ENCODE assay signal across 12 cellular contexts in genomic region chr2:222582931-222583330, GRCh38.
DNase-seq lines count a peak whose midpoint lies in the region; ATAC-seq, FAIRE-seq and TF ChIP-seq lines count a peak whose summit lies in the region.
"Had no signal": no experiment of that assay in that cellular context is flagged by ENCODE, and none has a peak within 500 bp of the region (broad histone marks: within the 10 kb centered on the region; RNA-seq: fewer than 3 reads in every experiment).

No MANE protein-coding gene starts in this region.

- TF ChIP-seq CTCF in GM12878 (IDR thresholded peaks at IDR 0.05 in 2 of 3, conservative IDR thresholded peaks at IDR 0.05 in 1 of 3; ENCODE audit: control insufficient read depth in 2 of 3, extremely low read depth in 1 of 3, insufficient read depth in 1 of 3, low read depth in 3 of 3, low read length in 3 of 3), result peak in 1 of 3 experiments; percentile 24; a peak in 1 of 6 replicates
- peak; percentile 37 for TF ChIP-seq CTCF in progenitor cell of endocrine pancreas (IDR thresholded peaks at IDR 0.05; ENCODE audit: unreplicated experiment)

- no peaks in the 10 kb centered on the region for H4K20me1 ChIP-seq in GM12878 (ENCODE audit: control insufficient read depth, insufficient read depth)

- SMC1A ChIA-PET in GM12878 (lab: Charles Lee; ENCODE audit: uncharacterized antibody, unreplicated experiment), result interaction anchor here (1.1 to 2.2 kb wide), 3 partner anchors 16 to 265 kb away, joined by 3 to 12 read pairs (median 4); no protein-coding TSS in a partner anchor

- H3K9ac ChIP-seq in GM12878 (ENCODE audit: control insufficient read depth, insufficient read depth, low read length), result no peak overlapping the region

- CTCF ChIA-PET in GM12878 (lab: Yijun Ruan, JAX) (interaction anchor here (0.6 to 1.8 kb wide), 6 partner anchors 11 to 265 kb away, joined by 3 to 8 read pairs (median 4); no protein-coding TSS in a partner anchor), HEK293T (lab: Yijun Ruan, JAX) (no interaction called here)

- no peak overlapping the region for H3K4me3 ChIP-seq in GM12878

- no peak for FAIRE-seq in GM12878 (lab: Jason Lieb, UNC)

- H3K9me3 ChIP-seq in GM12878 (replicated peaks; ENCODE audit: control insufficient read depth, insufficient read depth, low read length), result no peaks in the 10 kb centered on the region

- TF ChIP-seq RAD21 in GM12878 (IDR thresholded peaks at IDR 0.05; ENCODE audit: insufficient read depth, low read depth, low read length), result peak; percentile 20; the same call in 1 of the 2 replicates

- H3K4me1 ChIP-seq in GM12878 (ENCODE audit: control insufficient read depth, insufficient read depth, low read length), result no peaks in the 10 kb centered on the region

- H3K4me2 ChIP-seq in GM12878 (ENCODE audit: control insufficient read depth, insufficient read depth), result no peak overlapping the region

- TF ChIP-seq EP300 in GM12878 (IDR thresholded peaks at IDR 0.05; ENCODE audit: borderline replicate concordance in 1 of 2, control insufficient read depth in 1 of 2, low read depth in 2 of 2, low read length in 2 of 2), result no peak

- H3K27me3 Mint-ChIP-seq in progenitor cell of endocrine pancreas, result no peaks in the 10 kb centered on the region
- H3K27me3 Mint-ChIP-seq: naive thymus-derived CD4-positive, alpha-beta T cell; stimulated activated naive CD8-positive, alpha-beta T cell treated with anti-CD3 and anti-CD28 coated beads, Interleukin-15, Interleukin-2, amounts not matched to agents 100 ng/mL and 50 ng/mL, for 24 hours had no signal

- no peak for TF ChIP-seq POLR2A in GM12878 (IDR thresholded peaks at IDR 0.05; ENCODE audit: low read depth, low read length)

- no peak overlapping the region for H3K27ac Mint-ChIP-seq in progenitor cell of endocrine pancreas
- H3K27ac Mint-ChIP-seq: naive thymus-derived CD4-positive, alpha-beta T cell; stimulated activated naive CD8-positive, alpha-beta T cell treated with anti-CD3 and anti-CD28 coated beads, Interleukin-15, Interleukin-2, amounts not matched to agents 100 ng/mL and 50 ng/mL, for 24 hours had no signal

- H3K4me1 Mint-ChIP-seq in progenitor cell of endocrine pancreas (ENCODE audit: low read depth), result no peaks in the 10 kb centered on the region

- peaks cover 3 to 10% of the 10 kb centered on the region in 2 experiments for H3K36me3 ChIP-seq in GM12878 (ENCODE audit: control insufficient read depth in 2 of 2, insufficient read depth in 2 of 2, low read length in 1 of 2)

- RAD21 ChIA-PET in GM12878 (lab: Charles Lee; ENCODE audit: unreplicated experiment), result interaction anchor here (0.7 to 1.7 kb wide), 2 partner anchors 21 to 265 kb away, joined by 3 to 6 read pairs; no protein-coding TSS in a partner anchor

- intact Hi-C loops in GM12878 (cut with micrococcal nuclease; ENCODE audit: unreplicated experiment), result no loop called here

- POLR2A ChIA-PET in GM12878 (lab: Charles Lee), result no interaction called here
- POLR2A ChIA-PET in HEK293T (lab: Yijun Ruan, JAX), result no interaction called here

- peak; percentile 5 for DNase-seq in NCI-H2196 (lab: John Stamatoyannopoulos, UW; ENCODE audit: unreplicated experiment)
- no peak for DNase-seq in NCI-H2196 treated with DMSO at 0.1 percent for 48 hours (lab: John Stamatoyannopoulos, UW; ENCODE audit: unreplicated experiment)
- DNase-seq in GM12878 (ENCODE audit: low read depth, low spot score), result no peak
- DNase-seq in progenitor cell of endocrine pancreas (ENCODE audit: low spot score, unreplicated experiment), result no peak
- DNase-seq in HEK293T (ENCODE audit: extremely low spot score), result no peak
- no peak for DNase-seq in NCI-H510A treated with DMSO at 0.1 percent for 48 hours (lab: John Stamatoyannopoulos, UW)
- no peak for DNase-seq in activated gamma-delta T cell treated with Interleukin-2 at 50 U/mL for 16 hours
- DNase-seq: activated T-cell treated with anti-CD3 and anti-CD28 coated beads, Interleukin-2, amount 50 U/mL, for 4 hours; GOT3; naive thymus-derived CD4-positive, alpha-beta T cell had no signal

- H3K9me3 Mint-ChIP-seq in progenitor cell of endocrine pancreas (ENCODE audit: low read depth), result peaks cover 12% of the 10 kb centered on the region
- H3K9me3 Mint-ChIP-seq: activated T-cell treated with anti-CD3 and anti-CD28 coated beads, Interleukin-2, amount 50 U/mL, for 4 hours; stimulated activated naive CD8-positive, alpha-beta T cell treated with anti-CD3 and anti-CD28 coated beads, Interleukin-15, Interleukin-2, amounts not matched to agents 100 ng/mL and 50 ng/mL, for 24 hours had no signal

- H3K4me3 Mint-ChIP-seq in progenitor cell of endocrine pancreas (ENCODE audit: low read depth), result no peak overlapping the region
- H3K4me3 Mint-ChIP-seq: activated T-cell treated with anti-CD3 and anti-CD28 coated beads, Interleukin-2, amount 50 U/mL, for 4 hours; stimulated activated naive CD8-positive, alpha-beta T cell treated with anti-CD3 and anti-CD28 coated beads, Interleukin-15, Interleukin-2, amounts not matched to agents 100 ng/mL and 50 ng/mL, for 24 hours had no signal

- H3K27me3 ChIP-seq in GM12878 (replicated peaks in 1 of 2; ENCODE audit: control insufficient read depth in 2 of 2, insufficient read depth in 2 of 2, low read length in 1 of 2), result no peaks in the 10 kb centered on the region

- ATAC-seq in HG03520 (IDR thresholded peaks at IDR 0.05; ENCODE audit: unreplicated experiment) (peak; percentile 43), GM12878 (peak; percentile 61)
- ATAC-seq: activated T-cell treated with anti-CD3 and anti-CD28 coated beads, Interleukin-2, amount 50 U/mL, for 4 hours; naive thymus-derived CD4-positive, alpha-beta T cell had no signal

- peaks cover 28% of the 10 kb centered on the region for H3K36me3 Mint-ChIP-seq in progenitor cell of endocrine pancreas (ENCODE audit: insufficient read depth)

- no peak overlapping the region for H3K27ac ChIP-seq in GM12878 (ENCODE audit: control insufficient read depth, insufficient read depth)

- in situ Hi-C loops in GM12878 (cut with MboI), result no loop called here

- BruUV-seq in GM12878 (replicated peaks; lab: Mats Ljungman, UMichigan), result no TSS peak

- H3K79me2 ChIP-seq in GM12878 (ENCODE audit: control insufficient read depth, insufficient read depth, low read length), result no peaks in the 10 kb centered on the region

- no peak overlapping the region for H2AFZ ChIP-seq in GM12878 (ENCODE audit: control insufficient read depth, low read depth, low read length)

TF ChIP-seq in GM12878, 131 proteins besides CTCF, POLR2A, EP300 and RAD21:
- TF ChIP-seq SMC3 (IDR thresholded peaks at IDR 0.05; ENCODE audit: borderline replicate concordance, low read length) (peak; percentile 22; the same call in 1 of the 2 replicates), FOS (IDR thresholded peaks at IDR 0.05; ENCODE audit: borderline replicate concordance, extremely low read depth, insufficient read length) (no peak), MTA2 (IDR thresholded peaks at IDR 0.05; ENCODE audit: low read depth) (no peak), CHD4 (IDR thresholded peaks at IDR 0.05) (no peak), E2F4 (IDR thresholded peaks at IDR 0.05; ENCODE audit: low read depth, low read length) (no peak), EGR1 (IDR thresholded peaks at IDR 0.05; ENCODE audit: borderline replicate concordance in 1 of 2, low read depth in 2 of 2, low read length in 2 of 2) (no peak)
TF ChIP-seq in GM12878: peak in this region for 1.

TF ChIP-seq in HEK293T, 16 proteins besides CTCF, POLR2A, EP300 and RAD21:
- no peak for TF ChIP-seq BHLHE40 (IDR thresholded peaks at IDR 0.05; ENCODE audit: borderline replicate concordance)
- TF ChIP-seq PKNOX1 (IDR thresholded peaks at IDR 0.05), result no peak
- no peak for TF ChIP-seq CTBP1 (IDR thresholded peaks at IDR 0.05; ENCODE audit: borderline replicate concordance)
- no peak for TF ChIP-seq ZNF384 (IDR thresholded peaks at IDR 0.05)
- TF ChIP-seq ELF4 (IDR thresholded peaks at IDR 0.05), result no peak
- no peak for TF ChIP-seq TARDBP (IDR thresholded peaks at IDR 0.05)
- no peak for TF ChIP-seq FOXK2 (IDR thresholded peaks at IDR 0.05)
- no peak for TF ChIP-seq NFRKB (IDR thresholded peaks at IDR 0.05)
- no peak for TF ChIP-seq HDGF (IDR thresholded peaks at IDR 0.05; ENCODE audit: borderline replicate concordance)
- TF ChIP-seq FOXA1 (IDR thresholded peaks at IDR 0.05), result no peak
- no peak for TF ChIP-seq L3MBTL2 (conservative IDR thresholded peaks at IDR 0.05)
